Comparison of ENCODE assay signal across 1 cellular context in genomic region chrX:43225626-43226328, GRCh38.
A peak's percentile ranks its signal among the peaks of the same experiment; 100 is the strongest.
TF ChIP-seq lines count a peak whose summit lies in the region.

No MANE protein-coding gene starts in this region.

TF ChIP-seq in HepG2, 621 proteins besides CTCF, POLR2A, EP300 and RAD21 (continued from another document):
- TF ChIP-seq ARID5B (CRISPR knock-in tag; IDR thresholded peaks at IDR 0.05) (peak; percentile 56), PRMT3 (CRISPR knock-in tag; IDR thresholded peaks at IDR 0.05; ENCODE audit: borderline replicate concordance, low read depth) (no peak)
TF ChIP-seq in HepG2: peak in this region for 22.
